Comparison of ENCODE assay signal across 8 cellular contexts in genomic region chr16:3022697-3023414, GRCh38. TPM values are rescaled to one million over a fixed set of nuclear protein-coding genes. Genes with fewer than 3 reads are reported as not detected.
A peak's percentile ranks its signal among the peaks of the same experiment; 100 is the strongest.
DNase-seq lines count a peak whose midpoint lies in the region; FAIRE-seq and TF ChIP-seq lines count a peak whose summit lies in the region.

No MANE protein-coding gene starts in this region.

- TF ChIP-seq CTCF in bronchial epithelial cell (IDR thresholded peaks at IDR 0.05; ENCODE audit: insufficient read depth, low read length, severe bottlenecking) (no peak), mesothelial cell of epicardium (IDR thresholded peaks at IDR 0.05; ENCODE audit: unreplicated experiment) (no peak), D721Med (IDR thresholded peaks at IDR 0.05; ENCODE audit: insufficient read depth, missing control alignments) (no peak)

- peaks cover 11% of the 10 kb centered on the region for H3K36me3 Mint-ChIP-seq in mesothelial cell of epicardium

- H3K36me3 ChIP-seq in bronchial epithelial cell (ENCODE audit: control insufficient read depth, insufficient read depth, low read length): peaks cover 27% of the 10 kb centered on the region

- FAIRE-seq in bronchial epithelial cell (lab: Jason Lieb, UNC) (no peak), GM19239 (lab: Jason Lieb, UNC) (no peak), D721Med (lab: Jason Lieb, UNC) (no peak)

- H3K4me1 Mint-ChIP-seq in mesothelial cell of epicardium: peaks cover 41% of the 10 kb centered on the region

- H3K27ac Mint-ChIP-seq in mesothelial cell of epicardium: peak overlapping the region; percentile 99

- DNase-seq in EH (ENCODE audit: low read depth) (peak; percentile 65), MV-4-11 (lab: John Stamatoyannopoulos, UW) (peak; percentile 10), bronchial epithelial cell (ENCODE audit: low read depth) (no peak), mesothelial cell of epicardium (ENCODE audit: low spot score in 2 of 2, unreplicated experiment in 2 of 2) (no peak), GM19239 (ENCODE audit: insufficient read length, low spot score) (no peak), NK-92 (lab: John Stamatoyannopoulos, UW; ENCODE audit: unreplicated experiment) (no peak), D721Med (ENCODE audit: insufficient read length, low spot score) (no peak), OCI-M2 (lab: John Stamatoyannopoulos, UW; ENCODE audit: unreplicated experiment) (no peak)

- peak overlapping the region; percentile 52 for H3K4me3 ChIP-seq in bronchial epithelial cell (ENCODE audit: low read depth, low read length)

- no peaks in the 10 kb centered on the region for H3K27me3 ChIP-seq in bronchial epithelial cell (ENCODE audit: control insufficient read depth, insufficient read depth, low read length)

- peaks cover 12% of the 10 kb centered on the region for H3K27me3 Mint-ChIP-seq in mesothelial cell of epicardium (ENCODE audit: low read depth)

- H3K9me3 Mint-ChIP-seq in mesothelial cell of epicardium: no peaks in the 10 kb centered on the region

- peak overlapping the region; percentile 84 for H3K4me3 Mint-ChIP-seq in mesothelial cell of epicardium

RNA-seq across cellular contexts. Expression of gene HCFC1R1, which starts 0.9 kb away (rescaled TPM):
- 1.1 and 5.6 TPM in 2 replicates for total RNA-seq in bronchial epithelial cell
- total RNA-seq in mesothelial cell of epicardium: 64.0 to 68.5 TPM (median 65.7 TPM) in 3 replicates

RNA-seq across cellular contexts. Expression of gene THOC6, which starts 1.0 kb away (rescaled TPM):
- total RNA-seq in bronchial epithelial cell (23.7 and 28.4 TPM in 2 replicates), mesothelial cell of epicardium (59.8 to 62.4 TPM (median 60.2 TPM) in 3 replicates)

RNA-seq across cellular contexts. Expression of gene TNFRSF12A, which starts 2.7 kb away (rescaled TPM):
- 440 and 686 TPM in 2 replicates for total RNA-seq in bronchial epithelial cell
- 44.6 to 45.5 TPM (median 45.1 TPM) in 3 replicates for total RNA-seq in mesothelial cell of epicardium

RNA-seq across cellular contexts. Expression of gene CLDN6, which starts 4.9 kb away (rescaled TPM):
- total RNA-seq in bronchial epithelial cell (not detected in 2 replicates), mesothelial cell of epicardium (257 to 267 TPM (median 260 TPM) in 3 replicates)

RNA-seq across cellular contexts. Expression of gene CLDN9, which starts 10.1 kb away (rescaled TPM):
- total RNA-seq in bronchial epithelial cell (under 0.01 and 0.13 TPM in 2 replicates), mesothelial cell of epicardium (5.4 to 5.7 TPM (median 5.4 TPM) in 3 replicates)

Comparison
In these comparisons a context has a peak if more than half of its experiments do, and no peak if none do; other contexts are left out.
1. DNase-seq: peak in EH (single experiment) and MV-4-11 (single experiment); none in bronchial epithelial cell (single experiment), mesothelial cell of epicardium (0 of 2), GM19239 (single experiment), NK-92 (single experiment), D721Med (single experiment) and OCI-M2 (single experiment).